21 cellular contexts compared by ENCODE assay signal in genomic region chr9:23011669-23012068, GRCh38.
A peak's percentile ranks its signal among the peaks of the same experiment; 100 is the strongest.
DNase-seq lines count a peak whose midpoint lies in the region; ATAC-seq and TF ChIP-seq lines count a peak whose summit lies in the region.
"Had no signal": no experiment of that assay in that cellular context is flagged by ENCODE, and none has a peak within 500 bp of the region (broad histone marks: within the 10 kb centered on the region; RNA-seq: fewer than 3 reads in every experiment).

No MANE protein-coding gene starts in this region.

- H3K4me3 ChIP-seq in AG04449 (ENCODE audit: low read depth, low read length), result no peak overlapping the region
- H3K4me3 ChIP-seq in IMR-90 (ENCODE audit: insufficient read depth, low read depth, low read length), result no peak overlapping the region
- H3K4me3 ChIP-seq: GM23248 had no signal

- no peak overlapping the region for H3K4me2 ChIP-seq in IMR-90 (ENCODE audit: low read depth, low read length)

- TF ChIP-seq CTCF in AG04449 (IDR thresholded peaks at IDR 0.05; ENCODE audit: insufficient read depth, low read length, missing control alignments) (no peak), IMR-90 (conservative IDR thresholded peaks at IDR 0.05; ENCODE audit: low read depth, low read length) (no peak)

- H4K5ac ChIP-seq in IMR-90 (ENCODE audit: low read depth, low read length), result no peak overlapping the region

- no TSS peak for BruUV-seq in IMR-90 (replicated peaks; lab: Mats Ljungman, UMichigan)

- POLR2A ChIA-PET in AG04449 (lab: Yijun Ruan, JAX) (no interaction called here), IMR-90 (lab: Charles Lee; ENCODE audit: unreplicated experiment) (no interaction called here)

- CTCF ChIA-PET in AG04449 (lab: Yijun Ruan, JAX), result no interaction called here
- CTCF ChIA-PET in IMR-90 (lab: Yijun Ruan, JAX), result interaction anchor here (0.6 kb wide), 1 partner anchor 745 kb away, joined by 3 read pairs; no protein-coding TSS in a partner anchor
- CTCF ChIA-PET in activated CD8-positive, alpha-beta memory T cell treated with anti-CD3 and anti-CD28 coated beads, Interleukin-2, amount 10 ng/mL, durations not matched to agents 7 days and 5 days (lab: Charles Lee), result no interaction called here

- no peaks in the 10 kb centered on the region for H4K20me1 ChIP-seq in IMR-90 (ENCODE audit: insufficient read depth, low read length)

- H3K9ac ChIP-seq in IMR-90 (ENCODE audit: low read depth, low read length), result no peak overlapping the region
- H3K9ac ChIP-seq: GM23248 had no signal

- H3K27me3 ChIP-seq in IMR-90 (ENCODE audit: control insufficient read depth, insufficient read depth, low read length), result no peaks in the 10 kb centered on the region

- intact Hi-C loops in IMR-90 (cut with micrococcal nuclease), result no loop called here

- H2BK5ac ChIP-seq in IMR-90 (ENCODE audit: low read depth, low read length, poor library complexity, severe bottlenecking), result no peak overlapping the region

- H2BK15ac ChIP-seq in IMR-90 (ENCODE audit: low read depth, low read length), result no peak overlapping the region

- no peak overlapping the region for H2AK9ac ChIP-seq in IMR-90 (replicated peaks; ENCODE audit: low read depth, low read length, poor library complexity)

- ATAC-seq in IMR-90 (ENCODE audit: low read depth), result no peak
- ATAC-seq in activated CD8-positive, alpha-beta memory T cell treated with anti-CD3 and anti-CD28 coated beads, Interleukin-2, amount 10 ng/mL, durations not matched to agents 7 days and 5 days, result no peak
- no peak for ATAC-seq in GM21825 (IDR thresholded peaks at IDR 0.05; ENCODE audit: unreplicated experiment)

- in situ Hi-C loops in IMR-90 (cut with MboI; ENCODE audit: low sequenced_read_pairs), result no loop called here

- no peak overlapping the region for H2BK20ac ChIP-seq in IMR-90 (ENCODE audit: low read depth, low read length)

- dilution Hi-C loops in IMR-90 (cut with HindIII; ENCODE audit: low sequenced_read_pairs, unreplicated experiment), result no loop called here

- no peak for TF ChIP-seq RAD21 in IMR-90 (IDR thresholded peaks at IDR 0.05; ENCODE audit: low read length)

- no peak overlapping the region for H3K4ac ChIP-seq in IMR-90 (ENCODE audit: low read depth, low read length)

- no peak overlapping the region for H4K91ac ChIP-seq in IMR-90 (ENCODE audit: insufficient read depth, low read depth, low read length)

- no peaks in the 10 kb centered on the region for H3K36me3 ChIP-seq in IMR-90 (ENCODE audit: control insufficient read depth, insufficient read depth, low read length)

- H3K9me3 Mint-ChIP-seq in activated CD8-positive, alpha-beta memory T cell treated with anti-CD3 and anti-CD28 coated beads, Interleukin-2, amount 10 ng/mL, durations not matched to agents 7 days and 5 days (ENCODE audit: low read depth), result no peaks in the 10 kb centered on the region

- no peak overlapping the region for H3K14ac ChIP-seq in IMR-90 (replicated peaks; ENCODE audit: low read depth, low read length)

- no peak for TF ChIP-seq POLR2A in IMR-90 (IDR thresholded peaks at IDR 0.05; ENCODE audit: low read depth, low read length)

- no peak overlapping the region for H2AFZ ChIP-seq in IMR-90 (replicated peaks; ENCODE audit: low read length, poor library complexity)
- H2AFZ ChIP-seq: GM23248 had no signal

- no peak overlapping the region for H3K18ac ChIP-seq in IMR-90 (ENCODE audit: low read depth, low read length)

- H3K4me1 Mint-ChIP-seq in activated CD8-positive, alpha-beta memory T cell treated with anti-CD3 and anti-CD28 coated beads, Interleukin-2, amount 10 ng/mL, durations not matched to agents 7 days and 5 days, result no peaks in the 10 kb centered on the region
- H3K4me1 Mint-ChIP-seq: B cell, CD14-positive monocyte, H9, IgD-negative memory B cell had no signal

- no peaks in the 10 kb centered on the region for H3K9me1 ChIP-seq in IMR-90 (ENCODE audit: insufficient read depth, low read length)

- DNase-seq in AG04449 (ENCODE audit: low read depth, low spot score) (peak; percentile 7), IMR-90 (peak; percentile 52), amniotic stem cell (lab: John Stamatoyannopoulos, UW) (peak; percentile 2), glomerular visceral epithelial cell (ENCODE audit: extremely low spot score) (peak; percentile 31)
- DNase-seq in activated CD4-positive, alpha-beta T cell treated with anti-CD3 and anti-CD28 coated beads for 1 hour, result no peak
- DNase-seq in activated CD8-positive, alpha-beta memory T cell treated with anti-CD3 and anti-CD28 coated beads, Interleukin-2, amount 10 ng/mL, durations not matched to agents 7 days and 5 days, result no peak
- DNase-seq: 8988T, DMS53, GM23248, H9, NCI-H1694, NCI-H2081 treated with DMSO at 0.1 percent for 48 hours, NCI-H2171 treated with DMSO at 0.1 percent for 48 hours, NCI-H446 treated with DMSO at 0.1 percent for 48 hours, NCI-H526 treated with DMSO at 0.1 percent for 48 hours, SHP77 had no signal

- no peak overlapping the region for H3K23ac ChIP-seq in IMR-90 (ENCODE audit: low read depth, low read length)

- H3K27me3 Mint-ChIP-seq in activated CD8-positive, alpha-beta memory T cell treated with anti-CD3 and anti-CD28 coated beads, Interleukin-2, amount 10 ng/mL, durations not matched to agents 7 days and 5 days, result no peaks in the 10 kb centered on the region
- H3K27me3 Mint-ChIP-seq: B cell, IgD-negative memory B cell had no signal

- H3K4me3 Mint-ChIP-seq in activated CD8-positive, alpha-beta memory T cell treated with anti-CD3 and anti-CD28 coated beads, Interleukin-2, amount 10 ng/mL, durations not matched to agents 7 days and 5 days, result no peak overlapping the region
- H3K4me3 Mint-ChIP-seq: B cell, CD14-positive monocyte, H9, IgD-negative memory B cell had no signal

- H2AK5ac ChIP-seq in IMR-90 (ENCODE audit: low read depth, low read length), result no peak overlapping the region

- no peaks in the 10 kb centered on the region for H3K4me1 ChIP-seq in IMR-90 (ENCODE audit: control insufficient read depth, insufficient read depth, low read length)

- H3K9me3 ChIP-seq in IMR-90 (ENCODE audit: control insufficient read depth, insufficient read depth, low read length), result no peaks in the 10 kb centered on the region

- H3K27ac Mint-ChIP-seq in activated CD8-positive, alpha-beta memory T cell treated with anti-CD3 and anti-CD28 coated beads, Interleukin-2, amount 10 ng/mL, durations not matched to agents 7 days and 5 days, result no peak overlapping the region
- H3K27ac Mint-ChIP-seq: B cell, CD14-positive monocyte, H9, IgD-negative memory B cell had no signal

- H2BK120ac ChIP-seq in IMR-90 (ENCODE audit: low read depth, low read length), result no peak overlapping the region

- no peaks in the 10 kb centered on the region for H3K79me1 ChIP-seq in IMR-90 (ENCODE audit: low read depth in 1 of 2, low read length in 2 of 2)

- WGBS in IMR-90 (ENCODE audit: extremely low coverage in 2 of 2, insufficient read length in 1 of 2), 2 experiments, result no CpG with 5 or more reads among the region's 3 CpGs

- H4K8ac ChIP-seq in IMR-90 (ENCODE audit: low read depth in 2 of 2, low read length in 2 of 2), result no peak overlapping the region

- no peak overlapping the region for H3K27ac ChIP-seq in IMR-90 (ENCODE audit: insufficient read depth, low read length)
- H3K27ac ChIP-seq: GM23248, HL-60 had no signal

- no peak overlapping the region for H3K56ac ChIP-seq in IMR-90 (ENCODE audit: extremely low read depth, insufficient read depth, low read length)

- H3K36me3 Mint-ChIP-seq in activated CD8-positive, alpha-beta memory T cell treated with anti-CD3 and anti-CD28 coated beads, Interleukin-2, amount 10 ng/mL, durations not matched to agents 7 days and 5 days, result no peaks in the 10 kb centered on the region
- H3K36me3 Mint-ChIP-seq: CD14-positive monocyte, IgD-negative memory B cell had no signal

TF ChIP-seq in IMR-90, 13 proteins besides CTCF, POLR2A, EP300 and RAD21:
- no peak for TF ChIP-seq MAZ (IDR thresholded peaks at IDR 0.05; ENCODE audit: borderline replicate concordance, low read depth, low read length)
- no peak for TF ChIP-seq USF2 (IDR thresholded peaks at IDR 0.05; ENCODE audit: low read depth, low read length)
- no peak for TF ChIP-seq BHLHE40 (IDR thresholded peaks at IDR 0.05; ENCODE audit: low read depth, low read length)
- no peak for TF ChIP-seq MAFK (IDR thresholded peaks at IDR 0.05; ENCODE audit: low read depth, low read length)
- TF ChIP-seq CEBPB (IDR thresholded peaks at IDR 0.05; ENCODE audit: low read depth, low read length), result peak; percentile 53
- no peak for TF ChIP-seq ELK1 (IDR thresholded peaks at IDR 0.05; ENCODE audit: borderline replicate concordance, low read depth, low read length)

Comparison
In these comparisons a context has a peak if more than half of its experiments do, and no peak if none do; other contexts are left out.
1. DNase-seq: peak in AG04449 (single experiment), IMR-90 (single experiment), amniotic stem cell (single experiment) and glomerular visceral epithelial cell (single experiment); none in activated CD4-positive, alpha-beta T cell treated with anti-CD3 and anti-CD28 coated beads for 1 hour (single experiment) and activated CD8-positive, alpha-beta memory T cell treated with anti-CD3 and anti-CD28 coated beads, Interleukin-2, amount 10 ng/mL, durations not matched to agents 7 days and 5 days (single experiment).